Comparison of ENCODE assay signal across 17 cellular contexts in the genomic region with DNA sequence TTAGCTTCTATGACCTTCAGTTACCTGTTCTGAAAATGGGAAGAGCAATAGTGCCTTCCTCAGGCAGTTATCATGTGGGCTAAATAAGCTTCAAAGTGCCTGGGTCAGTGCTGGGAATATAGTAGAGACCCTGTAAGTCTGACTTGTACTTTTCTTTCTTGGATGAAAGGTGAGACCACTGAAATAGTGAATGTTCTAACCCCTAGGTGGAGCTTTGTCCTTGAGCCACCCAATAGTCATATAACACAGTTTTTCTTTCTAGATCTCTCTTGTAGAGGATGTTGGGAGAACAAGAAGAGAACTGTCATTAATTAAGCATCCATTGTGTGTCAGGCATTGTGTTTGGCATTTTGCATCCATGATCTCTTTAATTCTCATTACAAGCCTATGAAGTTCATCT. TPM values are rescaled to one million over a fixed set of nuclear protein-coding genes. Genes with fewer than 3 reads are reported as not detected.
DNase-seq lines count a peak whose midpoint lies in the region; ATAC-seq and TF ChIP-seq lines count a peak whose summit lies in the region.
"Had no signal": no experiment of that assay in that cellular context is flagged by ENCODE, and none has a peak within 500 bp of the region (broad histone marks: within the 10 kb centered on the region; RNA-seq: fewer than 3 reads in every experiment).

No MANE protein-coding gene starts in this region.

- no peak for ATAC-seq in gastrocnemius medialis

- H3K27ac Mint-ChIP-seq in osteocyte (ENCODE audit: unreplicated experiment) = no peak overlapping the region
- H3K27ac Mint-ChIP-seq: CD4-positive, alpha-beta memory T cell had no signal

- no peaks in the 10 kb centered on the region for H3K36me3 Mint-ChIP-seq in osteocyte (ENCODE audit: unreplicated experiment)
- H3K36me3 Mint-ChIP-seq: CD4-positive, alpha-beta memory T cell had no signal

- no peaks in the 10 kb centered on the region for H3K9me2 ChIP-seq in SU-DHL-6 (replicated peaks; ENCODE audit: insufficient read depth, low read length)

- TF ChIP-seq EP300 in Ishikawa (IDR thresholded peaks at IDR 0.05; ENCODE audit: borderline replicate concordance) = no peak

- H3K4me3 Mint-ChIP-seq in osteocyte (ENCODE audit: unreplicated experiment) = no peak overlapping the region
- H3K4me3 Mint-ChIP-seq: CD4-positive, alpha-beta memory T cell had no signal

- H3K4me1 ChIP-seq in gastrocnemius medialis = peaks cover 6 to 23% of the 10 kb centered on the region in 2 donors

- in situ Hi-C loops in gastrocnemius medialis (cut with MboI; ENCODE audit: low sequenced_read_pairs in 4 of 4) = loop anchor here in 3 of 4 donors (5.0 to 25.0 kb wide), 3 partner anchors 342 to 660 kb away; a partner anchor contains a TSS

- peaks cover 3% of the 10 kb centered on the region for H3K27me3 Mint-ChIP-seq in osteocyte (ENCODE audit: unreplicated experiment)

- H3K4me3 ChIP-seq in SU-DHL-6 (ENCODE audit: insufficient read depth, low read length, poor library complexity, severe bottlenecking) (no peak overlapping the region), gastrocnemius medialis (no peak overlapping the region)

- no peak for TF ChIP-seq POLR2A in gastrocnemius medialis (IDR thresholded peaks at IDR 0.05)

- H3K4me2 ChIP-seq in SU-DHL-6 (ENCODE audit: low read depth, low read length, poor library complexity, severe bottlenecking) = no peak overlapping the region

- intact Hi-C loops in gastrocnemius medialis (cut with DNase I; ENCODE audit: low total_unique reads) = no loop called here

- TF ChIP-seq RAD21 in Ishikawa (IDR thresholded peaks at IDR 0.05; ENCODE audit: low read depth) = peak; percentile 24; the same call in 1 of the 2 replicates

- no peak overlapping the region for H3K9ac ChIP-seq in SU-DHL-6 (ENCODE audit: low read length)

- peak; percentile 14 for TF ChIP-seq CTCF in SU-DHL-6 (IDR thresholded peaks at IDR 0.05; ENCODE audit: insufficient read depth, low read length, poor library complexity, severe bottlenecking)
- peak; percentile 22 for TF ChIP-seq CTCF in osteocyte (IDR thresholded peaks at IDR 0.05)
- TF ChIP-seq CTCF in gastrocnemius medialis (IDR thresholded peaks at IDR 0.05 in 4 of 5, conservative IDR thresholded peaks at IDR 0.05 in 1 of 5) = no peak

- H3K4me1 Mint-ChIP-seq in osteocyte (ENCODE audit: unreplicated experiment) = peaks cover 7% of the 10 kb centered on the region

- H3K79me2 ChIP-seq in SU-DHL-6 (ENCODE audit: insufficient read depth, low read length) = no peaks in the 10 kb centered on the region

- H2AFZ ChIP-seq in SU-DHL-6 (ENCODE audit: low read depth, low read length, severe bottlenecking) = no peak overlapping the region

- H3K27me3 ChIP-seq in SU-DHL-6 (ENCODE audit: low read length) = no peaks in the 10 kb centered on the region
- no peaks in the 10 kb centered on the region for H3K27me3 ChIP-seq in gastrocnemius medialis

- H3K36me3 ChIP-seq in SU-DHL-6 (ENCODE audit: low read length) (no peaks in the 10 kb centered on the region), gastrocnemius medialis (no peaks in the 10 kb centered on the region)

- no peak overlapping the region for H3K27ac ChIP-seq in SU-DHL-6 (ENCODE audit: low read depth, low read length)
- H3K27ac ChIP-seq in gastrocnemius medialis = no peak overlapping the region
- H3K27ac ChIP-seq: HL-60 had no signal

- H3K9me3 Mint-ChIP-seq in osteocyte (ENCODE audit: unreplicated experiment) = no peaks in the 10 kb centered on the region

- peak; percentile 11 for DNase-seq in ELR (ENCODE audit: low read depth)
- DNase-seq in osteocyte (ENCODE audit: extremely low spot score, unreplicated experiment) = no peak
- DNase-seq in retina = no peak
- no peak for DNase-seq in gastrocnemius medialis
- no peak for DNase-seq in activated CD4-positive, alpha-beta T cell treated with anti-CD3 and anti-CD28 coated beads, Interleukin-2, amount 50 U/mL, for 1 hour
- DNase-seq: ACHN; CD4-positive, alpha-beta memory T cell; DND-41; HCEC 1CT; KG1; MM.1S; NCI-H187 treated with DMSO at 0.1 percent for 48 hours; NCI-H446 treated with DMSO at 0.1 percent for 48 hours; NCI-H774 had no signal

- H3F3A ChIP-seq in SU-DHL-6 (ENCODE audit: insufficient read depth) = no peaks in the 10 kb centered on the region

- H3K9me3 ChIP-seq in SU-DHL-6 (ENCODE audit: insufficient read depth, low read length) (no peaks in the 10 kb centered on the region), gastrocnemius medialis (no peaks in the 10 kb centered on the region)

- H4K20me1 ChIP-seq in SU-DHL-6 (ENCODE audit: low read depth, low read length) = no peaks in the 10 kb centered on the region

TF ChIP-seq in Ishikawa, 13 proteins besides CTCF, POLR2A, EP300 and RAD21:
- TF ChIP-seq TCF12 (IDR thresholded peaks at IDR 0.05; ENCODE audit: low read depth) = no peak
- TF ChIP-seq FOXM1 (IDR thresholded peaks at IDR 0.05; ENCODE audit: borderline replicate concordance, low read depth) = no peak
- TF ChIP-seq CREB1 (IDR thresholded peaks at IDR 0.05; ENCODE audit: low read depth) = no peak
- TF ChIP-seq TEAD4 (IDR thresholded peaks at IDR 0.05) = no peak
- TF ChIP-seq NFIC (IDR thresholded peaks at IDR 0.05) = no peak
- TF ChIP-seq CEBPB (IDR thresholded peaks at IDR 0.05) = no peak

RNA-seq across cellular contexts. Expression of a gene that starts 13.0 kb away (rescaled TPM):
- total RNA-seq in osteocyte = not detected in 2 replicates
- total RNA-seq in gastrocnemius medialis = not detected
- total RNA-seq: CD4-positive, alpha-beta memory T cell had no signal

Comparison
In these comparisons a context has a peak if more than half of its experiments do, and no peak if none do; other contexts are left out.
1. CTCF ChIP-seq: peak in SU-DHL-6 (single experiment) and osteocyte (single experiment); none in gastrocnemius medialis (0 of 5).